ENCODE assay signal across 9 cellular contexts in the genomic region with DNA sequence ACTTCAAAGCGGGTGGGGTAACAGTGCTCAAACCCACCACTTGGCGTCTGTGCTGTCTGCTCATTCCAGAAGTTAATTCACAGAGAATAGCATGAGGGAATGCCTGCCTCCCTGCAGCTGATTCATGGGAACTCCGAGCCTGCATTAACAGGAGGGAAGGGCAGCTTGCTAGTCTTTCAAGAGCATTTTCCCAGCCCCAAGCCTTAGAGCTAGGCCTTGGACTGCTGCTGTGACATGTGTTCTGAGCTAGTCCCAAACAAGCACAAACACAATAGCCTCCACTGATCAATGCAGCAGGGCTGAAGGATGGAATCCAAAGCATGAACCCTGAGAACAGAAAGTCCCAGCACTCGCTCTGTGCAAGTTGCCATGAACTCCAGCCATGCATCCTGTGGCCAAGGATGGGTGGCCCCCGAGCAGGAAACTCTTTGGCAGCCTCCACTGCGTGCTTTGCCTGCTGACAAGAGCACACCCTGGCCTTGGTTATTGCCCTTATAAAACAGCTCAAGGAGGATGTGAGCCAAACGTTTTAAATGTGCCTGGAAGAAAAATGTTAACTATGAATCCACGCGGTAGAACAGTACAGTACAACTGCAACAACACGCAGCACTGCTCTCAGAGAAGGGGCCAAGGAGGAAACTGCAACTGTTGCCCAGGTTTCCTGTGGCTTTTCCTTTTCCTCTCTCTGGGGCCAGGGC.
DNase-seq lines count a peak whose midpoint lies in the region; ATAC-seq, FAIRE-seq and TF ChIP-seq lines count a peak whose summit lies in the region.
"Had no signal": no experiment of that assay in that cellular context is flagged by ENCODE, and none has a peak within 500 bp of the region (broad histone marks: within the 10 kb centered on the region; RNA-seq: fewer than 3 reads in every experiment).

No MANE protein-coding gene starts in this region.

- peaks cover 5 to 38% (median 14%) of the 10 kb centered on the region in 9 donors for H3K9me3 Mint-ChIP-seq in naive thymus-derived CD8-positive, alpha-beta T cell

- ATAC-seq in pancreas: peak; percentile 35 to 79 (median 40)
- no peak for ATAC-seq in naive thymus-derived CD8-positive, alpha-beta T cell
- no peak for ATAC-seq in GM18519 (IDR thresholded peaks at IDR 0.05; ENCODE audit: low FRiP score, unreplicated experiment)

- H3K9me3 ChIP-seq in pancreas: no peaks in the 10 kb centered on the region

- peak overlapping the region in 1 of 4 donors; percentile 22 for H3K27ac ChIP-seq in pancreas

- no peaks in the 10 kb centered on the region for H3K4me1 ChIP-seq in pancreas

- H3K27ac Mint-ChIP-seq in naive thymus-derived CD8-positive, alpha-beta T cell: no peak overlapping the region

- POLR2A ChIA-PET in naive thymus-derived CD8-positive, alpha-beta T cell (lab: Charles Lee): no interaction called here

- intact Hi-C loops in cardiac septum (cut with DNase I) (loop anchor here (2.0 kb wide), 1 partner anchor 654 kb away; a partner anchor contains a TSS), pancreas (cut with DNase I) (no loop called here)

- H3K36me3 Mint-ChIP-seq in naive thymus-derived CD8-positive, alpha-beta T cell: no peaks in the 10 kb centered on the region

- no peaks in the 10 kb centered on the region for H3K4me1 Mint-ChIP-seq in naive thymus-derived CD8-positive, alpha-beta T cell

- no peak overlapping the region for H3K4me3 Mint-ChIP-seq in naive thymus-derived CD8-positive, alpha-beta T cell

- FAIRE-seq in pancreas (lab: Jason Lieb, UNC): peak; percentile 78

- H3K27me3 ChIP-seq in pancreas: no peaks in the 10 kb centered on the region

- no peak for TF ChIP-seq CTCF in pancreas (IDR thresholded peaks at IDR 0.05)

- WGBS in pancreas, 2 donors: 57 to 60% methylated on average over 10 of the region's 10 CpGs

- H3K27me3 Mint-ChIP-seq in naive thymus-derived CD8-positive, alpha-beta T cell: peaks cover 0 to 14% (median 0%) of the 10 kb centered on the region in 5 donors

- H3K36me3 ChIP-seq in pancreas: no peaks in the 10 kb centered on the region

- DNase-seq in Ammon's horn (ENCODE audit: low spot score) (peak; percentile 86), anterior cingulate cortex (lab: John Stamatoyannopoulos, UW) (peak in 56 of 58 donors; percentile 6 to 94 (median 67)), cardiac septum (ENCODE audit: low spot score) (peak; percentile 85), pancreas (peak in 3 of 6 donors; percentile 10 to 24 (median 23)), NCI-H69 (lab: John Stamatoyannopoulos, UW) (no peak)
- DNase-seq in stimulated activated CD4-positive, alpha-beta T cell treated with anti-CD3 and anti-CD28 coated beads, Interleukin-2, amount 100 ng/mL, for 24 hours: no peak
- no peak for DNase-seq in naive thymus-derived CD8-positive, alpha-beta T cell
- DNase-seq: DND-41 had no signal

- H3K4me3 ChIP-seq in pancreas: no peak overlapping the region

Comparison
In these comparisons a context has a peak if more than half of its experiments do, and no peak if none do; other contexts are left out.
1. DNase-seq: peak in Ammon's horn (single experiment), anterior cingulate cortex (56 of 58) and cardiac septum (single experiment); none in stimulated activated CD4-positive, alpha-beta T cell treated with anti-CD3 and anti-CD28 coated beads, Interleukin-2, amount 100 ng/mL, for 24 hours (0 of 2), naive thymus-derived CD8-positive, alpha-beta T cell (0 of 10) and NCI-H69 (single experiment).
2. ATAC-seq: peak in pancreas (4 of 4); none in naive thymus-derived CD8-positive, alpha-beta T cell (0 of 2) and GM18519 (single experiment).